In the genomic region with DNA sequence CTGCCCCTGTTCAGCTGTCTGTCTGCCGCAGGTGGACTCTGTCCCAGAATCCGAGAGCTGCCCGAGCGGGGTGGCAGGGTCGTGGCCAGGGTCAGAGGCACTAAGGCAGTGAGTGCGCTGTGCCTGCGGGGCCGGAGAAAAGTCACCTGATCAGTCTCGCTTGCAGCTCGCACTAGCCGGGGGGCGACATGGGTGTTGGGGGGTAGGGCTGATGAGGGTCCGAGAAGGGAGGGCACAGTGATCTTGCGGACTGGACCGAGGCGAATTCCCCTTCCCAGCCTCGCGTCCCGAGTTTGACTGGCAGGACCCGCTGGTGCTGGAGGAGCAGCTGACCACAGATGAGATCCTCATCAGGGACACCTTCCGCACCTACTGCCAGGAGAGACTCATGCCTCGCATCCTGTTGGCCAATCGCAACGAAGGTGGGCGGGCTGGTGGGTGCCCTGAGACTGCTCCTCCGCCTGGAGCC, we compare ENCODE assay signal across 8 cellular contexts. TPM values are rescaled to one million over a fixed set of nuclear protein-coding genes. Genes with fewer than 3 reads are reported as not detected.
DNase-seq lines count a peak whose midpoint lies in the region; ATAC-seq, FAIRE-seq and TF ChIP-seq lines count a peak whose summit lies in the region.

No MANE protein-coding gene starts in this region.

- no peaks in the 10 kb centered on the region for H4K20me1 ChIP-seq in SK-N-SH (ENCODE audit: insufficient read depth)
- no peaks in the 10 kb centered on the region for H4K20me1 ChIP-seq in keratinocyte (ENCODE audit: control insufficient read depth, extremely low read depth, insufficient read depth, low read length)

- CTCF ChIA-PET in SK-N-SH (lab: Yijun Ruan, JAX): interaction anchor here (1.0 to 2.7 kb wide), 5 partner anchors 11 to 73 kb away, joined by 3 to 13 read pairs (median 3); a partner anchor contains a TSS

- H3K4me2 ChIP-seq in SK-N-SH (peak overlapping the region; percentile 99), keratinocyte (ENCODE audit: control insufficient read depth, extremely low read depth, insufficient read depth, low read depth, low read length) (peak overlapping the region; percentile 83)

- H3K27ac ChIP-seq in SK-N-SH (ENCODE audit: low read depth in 2 of 2, low read length in 1 of 2) (no peak overlapping the region), keratinocyte (ENCODE audit: control insufficient read depth, insufficient read depth, low read length) (peak overlapping the region; percentile 80), stomach smooth muscle (ENCODE audit: low read length) (peak overlapping the region; percentile 70)

- H3K4me3 ChIP-seq in SK-N-SH (ENCODE audit: low read depth in 2 of 2, low read length in 1 of 2) (peak overlapping the region; percentile 80 to 84), keratinocyte (ENCODE audit: control insufficient read depth in 2 of 3, extremely low read depth in 1 of 3, insufficient read depth in 2 of 3, low read depth in 1 of 3, low read length in 3 of 3) (peak overlapping the region; percentile 72 to 95 (median 95)), stomach smooth muscle (ENCODE audit: low read length in 2 of 2) (peak overlapping the region; percentile 97 to 98)

- H3K36me3 ChIP-seq in SK-N-SH (replicated peaks in 1 of 2; ENCODE audit: control insufficient read depth in 1 of 2, insufficient read depth in 2 of 2, low read length in 1 of 2) (peaks cover 5 to 12% of the 10 kb centered on the region in 2 experiments), keratinocyte (ENCODE audit: control insufficient read depth in 2 of 2, extremely low read depth in 1 of 2, insufficient read depth in 2 of 2, low read length in 2 of 2) (peaks cover 4 to 20% of the 10 kb centered on the region in 2 experiments), stomach smooth muscle (ENCODE audit: control insufficient read depth in 2 of 2, insufficient read depth in 2 of 2, low read length in 2 of 2) (peaks cover 18 to 19% of the 10 kb centered on the region in 2 donors)

- H3K4me1 ChIP-seq in SK-N-SH (ENCODE audit: control insufficient read depth in 1 of 2, insufficient read depth in 2 of 2, low read depth in 1 of 2, low read length in 1 of 2) (peaks cover 6 to 8% of the 10 kb centered on the region in 2 experiments; a peak in 2 of 4 replicates), keratinocyte (ENCODE audit: control insufficient read depth, extremely low read depth, insufficient read depth, low read length) (peaks cover 7% of the 10 kb centered on the region), stomach smooth muscle (ENCODE audit: control insufficient read depth, insufficient read depth, low read length) (peaks cover 17% of the 10 kb centered on the region)

- ATAC-seq in SK-N-SH treated with all-trans-retinoic acid at 6 μM for 48 hours (no peak), GM18498 (IDR thresholded peaks at IDR 0.05; ENCODE audit: unreplicated experiment) (no peak)
- no peak for ATAC-seq in activated T-helper 17 cell treated with anti-CD3 and anti-CD28 coated beads, Interleukin-2, amount 50 U/mL, for 72 hours (replicated peaks)

- H3K27me3 ChIP-seq in SK-N-SH (ENCODE audit: insufficient read depth): no peaks in the 10 kb centered on the region; the same call in 1 of the 2 replicates
- H3K27me3 ChIP-seq in keratinocyte (ENCODE audit: control insufficient read depth, extremely low read depth, insufficient read depth, low read length): no peaks in the 10 kb centered on the region
- H3K27me3 ChIP-seq in stomach smooth muscle (ENCODE audit: control insufficient read depth in 1 of 2, insufficient read depth in 2 of 2, low read length in 2 of 2): no peaks in the 10 kb centered on the region

- H2AFZ ChIP-seq in SK-N-SH (ENCODE audit: low read depth) (no peak overlapping the region), keratinocyte (ENCODE audit: control insufficient read depth, low read length) (peak overlapping the region; percentile 90)

- TF ChIP-seq CTCF in SK-N-SH (IDR thresholded peaks at IDR 0.05) (no peak), keratinocyte (optimal IDR thresholded peaks at IDR 0.05 in 1 of 3, IDR thresholded peaks at IDR 0.05 in 1 of 3, conservative IDR thresholded peaks at IDR 0.05 in 1 of 3; ENCODE audit: extremely low read depth in 1 of 3, insufficient read depth in 2 of 3, low read length in 3 of 3) (no peak)

- no peaks in the 10 kb centered on the region for H3K9me3 ChIP-seq in SK-N-SH
- H3K9me3 ChIP-seq in keratinocyte (ENCODE audit: control insufficient read depth, low read depth, low read length): no peaks in the 10 kb centered on the region
- no peaks in the 10 kb centered on the region for H3K9me3 ChIP-seq in stomach smooth muscle (ENCODE audit: control insufficient read depth in 2 of 2, low read length in 2 of 2)

- H3K36me3 Mint-ChIP-seq in activated T-helper 17 cell treated with anti-CD3 and anti-CD28 coated beads, Interleukin-2, amount 50 U/mL, for 72 hours (ENCODE audit: low read depth): peaks cover 44% of the 10 kb centered on the region

- DNase-seq in SK-N-SH: no peak
- no peak for DNase-seq in keratinocyte (ENCODE audit: low read depth, low spot score)
- DNase-seq in stimulated activated naive CD4-positive, alpha-beta T cell treated with Interleukin-2 at 50 U/mL for 16 hours (lab: John Stamatoyannopoulos, UW): no peak
- DNase-seq in NCI-H1105 (lab: John Stamatoyannopoulos, UW): no peak

- H3K79me2 ChIP-seq in SK-N-SH (ENCODE audit: insufficient read depth) (peaks cover 13% of the 10 kb centered on the region), keratinocyte (ENCODE audit: control insufficient read depth, insufficient read depth, low read length) (peaks cover 10% of the 10 kb centered on the region)

- H3K9ac ChIP-seq in SK-N-SH (peak overlapping the region; percentile 60; the same call in 1 of the 2 replicates), keratinocyte (ENCODE audit: control insufficient read depth, extremely low read depth, insufficient read depth, low read length) (peak overlapping the region; percentile 77), stomach smooth muscle (ENCODE audit: low read length in 2 of 2) (peak overlapping the region; percentile 68 to 79)

- no peaks in the 10 kb centered on the region for H3K9me1 ChIP-seq in keratinocyte (ENCODE audit: control insufficient read depth, extremely low read depth, insufficient read depth, low read length)

- POLR2A ChIA-PET in SK-N-SH (lab: Yijun Ruan, JAX): interaction anchor here (0.5 to 2.3 kb wide), 12 partner anchors 10 to 261 kb away, joined by 3 to 21 read pairs (median 6); a partner anchor contains a TSS

- no peak for TF ChIP-seq EP300 in SK-N-SH (IDR thresholded peaks at IDR 0.05; ENCODE audit: borderline replicate concordance in 1 of 2, low read depth in 1 of 2, low read length in 1 of 2)

- no peaks in the 10 kb centered on the region for H3K9me3 Mint-ChIP-seq in activated T-helper 17 cell treated with anti-CD3 and anti-CD28 coated beads, Interleukin-2, amount 50 U/mL, for 72 hours

- FAIRE-seq in keratinocyte (lab: Jason Lieb, UNC): no peak

- peak overlapping the region; percentile 98 for H3K4me3 Mint-ChIP-seq in activated T-helper 17 cell treated with anti-CD3 and anti-CD28 coated beads, Interleukin-2, amount 50 U/mL, for 72 hours

- H3F3A ChIP-seq in SK-N-SH (replicated peaks; ENCODE audit: insufficient read depth): peaks cover 4% of the 10 kb centered on the region

- peaks cover 9% of the 10 kb centered on the region for H3K4me1 Mint-ChIP-seq in activated T-helper 17 cell treated with anti-CD3 and anti-CD28 coated beads, Interleukin-2, amount 50 U/mL, for 72 hours

- H3K9me2 ChIP-seq in SK-N-SH: no peaks in the 10 kb centered on the region

- no peaks in the 10 kb centered on the region for H3K27me3 Mint-ChIP-seq in activated T-helper 17 cell treated with anti-CD3 and anti-CD28 coated beads, Interleukin-2, amount 50 U/mL, for 72 hours

- TF ChIP-seq RAD21 in SK-N-SH (IDR thresholded peaks at IDR 0.05; ENCODE audit: low read length): no peak

- dilution Hi-C loops in keratinocyte (cut with MboI; ENCODE audit: extremely low pct_ligation_motif_present, low sequenced_read_pairs): no loop called here

- H3K27ac Mint-ChIP-seq in activated T-helper 17 cell treated with anti-CD3 and anti-CD28 coated beads, Interleukin-2, amount 50 U/mL, for 72 hours: peak overlapping the region; percentile 95

- WGBS in SK-N-SH (ENCODE audit: low lambda C conversion rate): 4% methylated on average over 9 of the region's 26 CpGs

RNA-seq across cellular contexts. Expression of a gene that starts 0.6 kb away (rescaled TPM):
- polyA plus RNA-seq in SK-N-SH (2012; rRNA removed) (29.4 and 36.6 TPM in 2 replicates), keratinocyte (9.9 to 16.8 TPM (median 11.5 TPM) in 3 replicates)
- polyA plus RNA-seq in SK-N-SH (2012; cell fraction: cytosol; rRNA removed): 13.4 and 24.8 TPM in 2 replicates
- polyA plus RNA-seq in SK-N-SH (2012; cell fraction: nucleus; rRNA removed): 63.5 and 74.5 TPM in 2 replicates
- 10 to 100 TPM; 25.8 to 48.4 TPM for total RNA-seq in activated T-helper 17 cell treated with anti-CD3 and anti-CD28 coated beads, Interleukin-2, amount 50 U/mL, for 72 hours
- 6.5 TPM for polyA plus RNA-seq in keratinocyte (2011; ENCODE audit: low read depth)
- polyA plus RNA-seq in keratinocyte (2011; cell fraction: cytosol; rRNA removed): 8.2 and 17.7 TPM in 2 replicates
- 17.5 and 18.0 TPM in 2 replicates for polyA plus RNA-seq in keratinocyte (2011; cell fraction: nucleus; rRNA removed)
- polyA plus RNA-seq in keratinocyte (2012; ENCODE audit: low replicate concordance): 8.5 and 20.3 TPM in 2 replicates
- 9.1 to 19.6 TPM (median 12.8 TPM) in 3 replicates for polyA minus RNA-seq in keratinocyte
- 13.8 TPM for polyA minus RNA-seq in keratinocyte (2011; cell fraction: cytosol; rRNA and poly(A)+ RNA removed)
- polyA minus RNA-seq in keratinocyte (2011; cell fraction: nucleus; rRNA and poly(A)+ RNA removed): 7.6 and 9.6 TPM in 2 replicates

RNA-seq across cellular contexts. Expression of a gene that starts 4.6 kb away (rescaled TPM):
- not detected in 2 replicates for polyA plus RNA-seq in SK-N-SH (2012; rRNA removed)
- polyA plus RNA-seq in SK-N-SH (2012; cell fraction: cytosol; rRNA removed): not detected in 2 replicates
- polyA plus RNA-seq in SK-N-SH (2012; cell fraction: nucleus; rRNA removed): not detected in 2 replicates
- total RNA-seq in activated T-helper 17 cell treated with anti-CD3 and anti-CD28 coated beads, Interleukin-2, amount 50 U/mL, for 72 hours: under 1 TPM in 1 of 2 donors, not detected in 1; 0.61 TPM
- not detected in 3 replicates for polyA plus RNA-seq in keratinocyte
- polyA plus RNA-seq in keratinocyte (2011; ENCODE audit: low read depth): not detected
- polyA plus RNA-seq in keratinocyte (2011; cell fraction: cytosol; rRNA removed): not detected in 2 replicates
- 0.06 TPM in 1 of 2 replicates, not detected in the other for polyA plus RNA-seq in keratinocyte (2011; cell fraction: nucleus; rRNA removed)
- not detected in 2 replicates for polyA plus RNA-seq in keratinocyte (2012; ENCODE audit: low replicate concordance)
- not detected in 3 replicates for polyA minus RNA-seq in keratinocyte
- not detected for polyA minus RNA-seq in keratinocyte (2011; cell fraction: cytosol; rRNA and poly(A)+ RNA removed)
- polyA minus RNA-seq in keratinocyte (2011; cell fraction: nucleus; rRNA and poly(A)+ RNA removed): not detected in 2 replicates

RNA-seq across cellular contexts. Expression of a gene that starts 10.3 kb away (rescaled TPM):
- polyA plus RNA-seq in SK-N-SH (2012; rRNA removed) (29.8 and 40.7 TPM in 2 replicates), keratinocyte (23.5 to 38.3 TPM (median 27.2 TPM) in 3 replicates)
- 23.1 and 30.9 TPM in 2 replicates for polyA plus RNA-seq in SK-N-SH (2012; cell fraction: cytosol; rRNA removed)
- 10.8 and 15.2 TPM in 2 replicates for polyA plus RNA-seq in SK-N-SH (2012; cell fraction: nucleus; rRNA removed)
- 10 to 100 TPM; 32.5 to 34.2 TPM for total RNA-seq in activated T-helper 17 cell treated with anti-CD3 and anti-CD28 coated beads, Interleukin-2, amount 50 U/mL, for 72 hours
- polyA plus RNA-seq in keratinocyte (2011; ENCODE audit: low read depth): 12.9 TPM
- 15.1 and 19.5 TPM in 2 replicates for polyA plus RNA-seq in keratinocyte (2011; cell fraction: cytosol; rRNA removed)
- 25.0 and 32.5 TPM in 2 replicates for polyA plus RNA-seq in keratinocyte (2011; cell fraction: nucleus; rRNA removed)
- polyA plus RNA-seq in keratinocyte (2012; ENCODE audit: low replicate concordance): 23.8 and 31.5 TPM in 2 replicates
- polyA minus RNA-seq in keratinocyte: 18.2 to 25.2 TPM (median 24.0 TPM) in 3 replicates
- 25.3 TPM for polyA minus RNA-seq in keratinocyte (2011; cell fraction: cytosol; rRNA and poly(A)+ RNA removed)
- polyA minus RNA-seq in keratinocyte (2011; cell fraction: nucleus; rRNA and poly(A)+ RNA removed): 21.4 and 26.1 TPM in 2 replicates

RNA-seq across cellular contexts. Expression of a gene that starts 27.5 kb away (rescaled TPM):
- 0.44 and 1.1 TPM in 2 replicates for polyA plus RNA-seq in SK-N-SH (2012; rRNA removed)
- 0.58 and 0.68 TPM in 2 replicates for polyA plus RNA-seq in SK-N-SH (2012; cell fraction: cytosol; rRNA removed)
- 0.29 and 0.36 TPM in 2 replicates for polyA plus RNA-seq in SK-N-SH (2012; cell fraction: nucleus; rRNA removed)
- 1 to 10 TPM; 1.6 to 6.2 TPM for total RNA-seq in activated T-helper 17 cell treated with anti-CD3 and anti-CD28 coated beads, Interleukin-2, amount 50 U/mL, for 72 hours
- 0.07 to 0.10 TPM in 2 of 3 replicates, not detected in the other for polyA plus RNA-seq in keratinocyte
- 0.92 TPM for polyA plus RNA-seq in keratinocyte (2011; ENCODE audit: low read depth)
- polyA plus RNA-seq in keratinocyte (2011; cell fraction: cytosol; rRNA removed): 0.08 TPM in 1 of 2 replicates, not detected in the other
- 0.15 and 0.19 TPM in 2 replicates for polyA plus RNA-seq in keratinocyte (2011; cell fraction: nucleus; rRNA removed)
- 0.11 and 1.2 TPM in 2 replicates for polyA plus RNA-seq in keratinocyte (2012; ENCODE audit: low replicate concordance)
- polyA minus RNA-seq in keratinocyte: not detected in 3 replicates
- polyA minus RNA-seq in keratinocyte (2011; cell fraction: cytosol; rRNA and poly(A)+ RNA removed): not detected
- not detected in 2 replicates for polyA minus RNA-seq in keratinocyte (2011; cell fraction: nucleus; rRNA and poly(A)+ RNA removed)

RNA-seq across cellular contexts. Expression of a gene that starts 41.9 kb away (rescaled TPM):
- polyA plus RNA-seq in SK-N-SH (2012; rRNA removed): 56.8 and 170 TPM in 2 replicates
- 106 and 113 TPM in 2 replicates for polyA plus RNA-seq in SK-N-SH (2012; cell fraction: cytosol; rRNA removed)
- polyA plus RNA-seq in SK-N-SH (2012; cell fraction: nucleus; rRNA removed): 237 and 401 TPM in 2 replicates
- total RNA-seq in activated T-helper 17 cell treated with anti-CD3 and anti-CD28 coated beads, Interleukin-2, amount 50 U/mL, for 72 hours: 100 to 1,000 TPM in 1 of 2 donors, 10 to 100 TPM in 1; 87.9 to 130 TPM
- 29.9 to 68.7 TPM (median 30.9 TPM) in 3 replicates for polyA plus RNA-seq in keratinocyte
- 22.0 TPM for polyA plus RNA-seq in keratinocyte (2011; ENCODE audit: low read depth)
- 24.6 and 39.9 TPM in 2 replicates for polyA plus RNA-seq in keratinocyte (2011; cell fraction: cytosol; rRNA removed)
- polyA plus RNA-seq in keratinocyte (2011; cell fraction: nucleus; rRNA removed): 64.7 and 72.5 TPM in 2 replicates
- 49.0 and 90.2 TPM in 2 replicates for polyA plus RNA-seq in keratinocyte (2012; ENCODE audit: low replicate concordance)
- 25.3 to 136 TPM (median 29.6 TPM) in 3 replicates for polyA minus RNA-seq in keratinocyte
- 30.7 TPM for polyA minus RNA-seq in keratinocyte (2011; cell fraction: cytosol; rRNA and poly(A)+ RNA removed)
- 16.6 and 19.2 TPM in 2 replicates for polyA minus RNA-seq in keratinocyte (2011; cell fraction: nucleus; rRNA and poly(A)+ RNA removed)

Comparison
In these comparisons a context has a peak if more than half of its experiments do, and no peak if none do; other contexts are left out.
1. H3K27ac ChIP-seq: peak in keratinocyte (single experiment) and stomach smooth muscle (single experiment); none in SK-N-SH (0 of 2).
2. Peak in every context shown above with its lines, with median percentiles within 50 percentile points of each other: H3K4me3 ChIP-seq and H3K9ac ChIP-seq.